ENCODE assay signal across 8 cellular contexts in genomic region chrX:149512225-149512885, GRCh38. TPM values are rescaled to one million over a fixed set of nuclear protein-coding genes. Genes with fewer than 3 reads are reported as not detected.
DNase-seq lines count a peak whose midpoint lies in the region; ATAC-seq and TF ChIP-seq lines count a peak whose summit lies in the region.

No MANE protein-coding gene starts in this region.

- DNase-seq in NCI-H1105 treated with DMSO at 0.1 percent for 48 hours (lab: John Stamatoyannopoulos, UW) (peak; percentile 39), WERI-Rb-1 (peak; percentile 57), choroid plexus epithelial cell (ENCODE audit: low read depth) (peak; percentile 64), lower leg skin (ENCODE audit: low spot score in 2 of 2) (peak; percentile 22 to 87)
- DNase-seq in stimulated activated naive CD8-positive, alpha-beta T cell treated with anti-CD3 and anti-CD28 coated beads, Interleukin-15, amount 100 ng/mL, for 72 hours, result peak; percentile 45 to 57

- peak overlapping the region; percentile 12 to 40 for H3K27ac Mint-ChIP-seq in stimulated activated naive CD8-positive, alpha-beta T cell treated with anti-CD3 and anti-CD28 coated beads, Interleukin-15, amount 100 ng/mL, for 72 hours

- TF ChIP-seq CTCF in 22Rv1 (IDR thresholded peaks at IDR 0.05), result peak; percentile 62
- peak; percentile 55 for TF ChIP-seq CTCF in GM12874 (IDR thresholded peaks at IDR 0.05; ENCODE audit: insufficient read depth, low read depth, low read length)
- peak; percentile 72 for TF ChIP-seq CTCF in WERI-Rb-1 (IDR thresholded peaks at IDR 0.05; ENCODE audit: low read depth, low read length)
- peak; percentile 77 for TF ChIP-seq CTCF in choroid plexus epithelial cell (conservative IDR thresholded peaks at IDR 0.05; ENCODE audit: low read depth, low read length)
- no peak for TF ChIP-seq CTCF in lower leg skin (IDR thresholded peaks at IDR 0.05)

- H3K36me3 ChIP-seq in WERI-Rb-1, result no peaks in the 10 kb centered on the region

- intact Hi-C loops in lower leg skin (cut with DNase I; ENCODE audit: low total_unique reads), result no loop called here

- H3K4me1 Mint-ChIP-seq in stimulated activated naive CD8-positive, alpha-beta T cell treated with anti-CD3 and anti-CD28 coated beads, Interleukin-15, amount 100 ng/mL, for 72 hours, result peaks cover 46% of the 10 kb centered on the region

- H3K9me3 ChIP-seq in WERI-Rb-1 (ENCODE audit: severe bottlenecking), result no peaks in the 10 kb centered on the region

- 77 to 80% methylated on average over 4 of the region's 4 CpGs for WGBS in lower leg skin, 2 donors

- H3K27me3 Mint-ChIP-seq in stimulated activated naive CD8-positive, alpha-beta T cell treated with anti-CD3 and anti-CD28 coated beads, Interleukin-15, amount 100 ng/mL, for 72 hours, result peaks cover 6% of the 10 kb centered on the region

- peak overlapping the region in 1 of 2 donors; percentile 32 for H3K4me3 Mint-ChIP-seq in stimulated activated naive CD8-positive, alpha-beta T cell treated with anti-CD3 and anti-CD28 coated beads, Interleukin-15, amount 100 ng/mL, for 72 hours

- no peaks in the 10 kb centered on the region for H3K9me3 Mint-ChIP-seq in stimulated activated naive CD8-positive, alpha-beta T cell treated with anti-CD3 and anti-CD28 coated beads, Interleukin-15, amount 100 ng/mL, for 72 hours

- no peak for TF ChIP-seq POLR2A in lower leg skin (IDR thresholded peaks at IDR 0.05)

- peaks cover 6% of the 10 kb centered on the region for H3K27me3 ChIP-seq in WERI-Rb-1 (ENCODE audit: insufficient read depth, low read depth, severe bottlenecking)

- H3K4me3 ChIP-seq in WERI-Rb-1 (ENCODE audit: low read depth, low read length) (no peak overlapping the region), choroid plexus epithelial cell (ENCODE audit: low read depth, low read length) (no peak overlapping the region), lower leg skin (ENCODE audit: low read depth, poor library complexity, severe bottlenecking) (no peak overlapping the region)

- peak; percentile 84 for ATAC-seq in HG02759 (IDR thresholded peaks at IDR 0.05; ENCODE audit: unreplicated experiment)
- ATAC-seq in stimulated activated naive CD8-positive, alpha-beta T cell treated with anti-CD3 and anti-CD28 coated beads, Interleukin-15, amount 100 ng/mL, for 72 hours, result peak; percentile 81

- no peak overlapping the region for H3K27ac ChIP-seq in 22Rv1
- H3K27ac ChIP-seq in WERI-Rb-1, result no peak overlapping the region

RNA-seq across cellular contexts. Expression of gene IDS, which starts 7.2 kb away (rescaled TPM):
- total RNA-seq in lower leg skin, result 10 to 100 TPM; 57.2 to 79.5 (median 70.7) TPM

RNA-seq across cellular contexts. Expression of gene EOLA1, which starts 28.5 kb away (rescaled TPM):
- 10 to 100 TPM in 3 of 4 donors, 1 to 10 TPM in 1; 3.9 to 13.4 (median 11.5) TPM for total RNA-seq in lower leg skin

RNA-seq across cellular contexts. Expression of gene HSFX3, which starts 37.4 kb away (rescaled TPM):
- not detected for total RNA-seq in lower leg skin

Comparison
In these comparisons a context has a peak if more than half of its experiments do, and no peak if none do; other contexts are left out.
1. CTCF ChIP-seq: peak in 22Rv1 (single experiment), GM12874 (single experiment), WERI-Rb-1 (single experiment) and choroid plexus epithelial cell (single experiment); none in lower leg skin (0 of 3).
2. Peak in every context shown above with its lines, with median percentiles within 50 percentile points of each other: DNase-seq.